Comparison of ENCODE assay signal across 8 cellular contexts in genomic region chr12:1830981-1831930, GRCh38. TPM values are rescaled to one million over a fixed set of nuclear protein-coding genes. Genes with fewer than 3 reads are reported as not detected.
DNase-seq lines count a peak whose midpoint lies in the region; ATAC-seq and TF ChIP-seq lines count a peak whose summit lies in the region.

No MANE protein-coding gene starts in this region.

- H3K27ac ChIP-seq in SJCRH30 (no peak overlapping the region), foreskin keratinocyte (no peak overlapping the region), prostate gland (no peak overlapping the region), ascending aorta (no peak overlapping the region)

- peaks cover 2% of the 10 kb centered on the region; the same call in 1 of the 2 replicates for H3K4me1 ChIP-seq in SJCRH30
- H3K4me1 ChIP-seq in foreskin keratinocyte: no peaks in the 10 kb centered on the region
- H3K4me1 ChIP-seq in prostate gland (replicated peaks): no peaks in the 10 kb centered on the region
- H3K4me1 ChIP-seq in ascending aorta: no peaks in the 10 kb centered on the region

- H3K36me3 ChIP-seq in SJCRH30: no peaks in the 10 kb centered on the region
- no peaks in the 10 kb centered on the region for H3K36me3 ChIP-seq in prostate gland
- H3K36me3 ChIP-seq in ascending aorta: no peaks in the 10 kb centered on the region

- intact Hi-C loops in prostate gland (cut with DNase I) (no loop called here), ascending aorta (cut with DNase I) (no loop called here)

- peak; percentile 76 for ATAC-seq in foreskin keratinocyte
- ATAC-seq in GM18861 (IDR thresholded peaks at IDR 0.05; ENCODE audit: unreplicated experiment): no peak

- TF ChIP-seq CTCF in foreskin keratinocyte (conservative IDR thresholded peaks at IDR 0.05) (no peak), prostate gland (IDR thresholded peaks at IDR 0.05) (no peak), ascending aorta (IDR thresholded peaks at IDR 0.05) (no peak)

- H3K9me3 ChIP-seq in SJCRH30 (replicated peaks) (no peaks in the 10 kb centered on the region), prostate gland (no peaks in the 10 kb centered on the region), ascending aorta (no peaks in the 10 kb centered on the region)

- TF ChIP-seq POLR2A in prostate gland (IDR thresholded peaks at IDR 0.05): no peak

- DNase-seq in GM19240 (ENCODE audit: insufficient read length, low spot score) (peak; percentile 35), SJCRH30 (peak; percentile 92 to 94), foreskin keratinocyte (peak; percentile 18 to 43), prostate gland (ENCODE audit: low spot score) (peak; percentile 90), Ammon's horn (ENCODE audit: low spot score) (no peak), NCI-H1694 treated with DMSO at 0.1 percent for 48 hours (lab: John Stamatoyannopoulos, UW) (no peak), ascending aorta (ENCODE audit: low spot score in 2 of 2) (no peak)

- H3K27me3 ChIP-seq in SJCRH30: no peaks in the 10 kb centered on the region; the same call in 1 of the 2 replicates
- H3K27me3 ChIP-seq in foreskin keratinocyte: peaks cover 10% of the 10 kb centered on the region
- H3K27me3 ChIP-seq in prostate gland (replicated peaks; ENCODE audit: insufficient read depth): no peaks in the 10 kb centered on the region
- no peaks in the 10 kb centered on the region for H3K27me3 ChIP-seq in ascending aorta

- H3K4me3 ChIP-seq in SJCRH30: no peak overlapping the region
- H3K4me3 ChIP-seq in prostate gland: no peak overlapping the region
- no peak overlapping the region for H3K4me3 ChIP-seq in ascending aorta

- WGBS in prostate gland: 9% methylated on average over 32 of the region's 34 CpGs

RNA-seq across cellular contexts. Expression of gene LRTM2, which starts 10.9 kb away (rescaled TPM):
- not detected in 2 replicates for total RNA-seq in SJCRH30 (2014; rRNA removed; shearing (Covaris generic))
- total RNA-seq in foreskin keratinocyte (not detected in 2 replicates), prostate gland (not detected), ascending aorta (not detected)
- not detected in 2 replicates for polyA plus RNA-seq in foreskin keratinocyte

Comparison
In these comparisons a context has a peak if more than half of its experiments do, and no peak if none do; other contexts are left out.
1. DNase-seq: peak in GM19240 (single experiment), SJCRH30 (2 of 2), foreskin keratinocyte (2 of 2) and prostate gland (single experiment); none in Ammon's horn (single experiment), NCI-H1694 treated with DMSO at 0.1 percent for 48 hours (single experiment) and ascending aorta (0 of 2).